20 cellular contexts compared by ENCODE assay signal in genomic region chr15:54810496-54810895, GRCh38.
A peak's percentile ranks its signal among the peaks of the same experiment; 100 is the strongest.
DNase-seq lines count a peak whose midpoint lies in the region; ATAC-seq and TF ChIP-seq lines count a peak whose summit lies in the region.
"Had no signal": no experiment of that assay in that cellular context is flagged by ENCODE, and none has a peak within 500 bp of the region (broad histone marks: within the 10 kb centered on the region; RNA-seq: fewer than 3 reads in every experiment).

No MANE protein-coding gene starts in this region.

- no peaks in the 10 kb centered on the region for H3K79me2 ChIP-seq in Loucy (ENCODE audit: insufficient read depth, low read length)

- H3K9me2 ChIP-seq in Loucy (replicated peaks; ENCODE audit: low read depth, low read length) = no peaks in the 10 kb centered on the region

- H3K36me3 ChIP-seq in Loucy (ENCODE audit: insufficient read depth, low read length) = no peaks in the 10 kb centered on the region
- H3K36me3 ChIP-seq: BE2C; BLaER1 treated with 17β-estradiol and CSF1 and Interleukin-3, amounts not matched to agents 10 nM and 100 nM had no signal

- H3F3A ChIP-seq in Loucy (ENCODE audit: low read depth) = no peaks in the 10 kb centered on the region; the same call in 1 of the 2 replicates

- no peak overlapping the region; the same call in 1 of the 2 replicates for H2AFZ ChIP-seq in Loucy (ENCODE audit: low read length)
- H2AFZ ChIP-seq: GM23338 had no signal

- H4K20me1 ChIP-seq in Loucy (ENCODE audit: insufficient read depth, low read length, poor library complexity, severe bottlenecking) = no peaks in the 10 kb centered on the region
- H4K20me1 ChIP-seq: BLaER1 treated with 17β-estradiol and CSF1 and Interleukin-3, amounts not matched to agents 10 nM and 100 nM had no signal

- ATAC-seq in HG03460 (IDR thresholded peaks at IDR 0.05; ENCODE audit: unreplicated experiment) = no peak
- ATAC-seq: A549, GM12878, GM23338 had no signal

- H3K9me3 ChIP-seq in Loucy (ENCODE audit: insufficient read depth, low read depth, low read length) = peaks cover 13% of the 10 kb centered on the region; the same call in 1 of the 2 replicates
- H3K9me3 ChIP-seq: A549, BE2C had no signal

- TF ChIP-seq CTCF in Loucy (conservative IDR thresholded peaks at IDR 0.05; ENCODE audit: low read length) = no peak

- peaks cover 54% of the 10 kb centered on the region for H3K4me1 ChIP-seq in Loucy (ENCODE audit: insufficient read depth, low read length, poor library complexity, severe bottlenecking)
- H3K4me1 ChIP-seq: A549, BE2C had no signal

- H3K27me3 ChIP-seq in Loucy (ENCODE audit: insufficient read depth, low read length, poor library complexity, severe bottlenecking) = no peaks in the 10 kb centered on the region
- H3K27me3 ChIP-seq: BE2C; BLaER1 treated with 17β-estradiol and CSF1 and Interleukin-3, amounts not matched to agents 10 nM and 100 nM had no signal

- DNase-seq in NCI-H82 (lab: John Stamatoyannopoulos, UW) (peak; percentile 19), NCI-H82 treated with DMSO at 0.1 percent for 48 hours (lab: John Stamatoyannopoulos, UW; ENCODE audit: unreplicated experiment) (no peak), cerebellar cortex (ENCODE audit: low spot score) (peak; percentile 61), HEK293T (ENCODE audit: extremely low spot score) (no peak), HCEC 1CT (no peak)
- DNase-seq: 8988T; ACHN; AML-193; BE2C; CD4-positive, alpha-beta T cell; CD8-positive, alpha-beta memory T cell; DMS153; DND-41; H9 had no signal

- H3K9ac ChIP-seq in Loucy (ENCODE audit: low read depth, low read length, poor library complexity, severe bottlenecking) = no peak overlapping the region
- H3K9ac ChIP-seq: BLaER1 treated with 17β-estradiol and CSF1 and Interleukin-3, amounts not matched to agents 10 nM and 100 nM had no signal

- no peak overlapping the region for H3K4me3 ChIP-seq in Loucy (ENCODE audit: low read length, poor library complexity, severe bottlenecking)
- H3K4me3 ChIP-seq: A549; BLaER1 treated with 17β-estradiol and CSF1 and Interleukin-3, amounts not matched to agents 10 nM and 100 nM; GM12878; GM23338 had no signal

- peak overlapping the region; percentile 18 for H3K4me2 ChIP-seq in Loucy (ENCODE audit: low read depth, low read length, poor library complexity, severe bottlenecking)
- H3K4me2 ChIP-seq: A549; BLaER1 treated with 17β-estradiol and CSF1 and Interleukin-3, amounts not matched to agents 10 nM and 100 nM; GM23338 had no signal

- CTCF ChIA-PET in HEK293T (lab: Yijun Ruan, JAX) = no interaction called here

- POLR2A ChIA-PET in HEK293T (lab: Yijun Ruan, JAX) = no interaction called here

TF ChIP-seq in HEK293T, 16 proteins besides CTCF, POLR2A, EP300 and RAD21:
- no peak for TF ChIP-seq ELF4 (IDR thresholded peaks at IDR 0.05)
- no peak for TF ChIP-seq ARNT (IDR thresholded peaks at IDR 0.05)
- no peak for TF ChIP-seq PKNOX1 (IDR thresholded peaks at IDR 0.05)
- no peak for TF ChIP-seq BHLHE40 (IDR thresholded peaks at IDR 0.05; ENCODE audit: borderline replicate concordance)
- no peak for TF ChIP-seq TARDBP (IDR thresholded peaks at IDR 0.05)
- TF ChIP-seq CTBP1 (IDR thresholded peaks at IDR 0.05; ENCODE audit: borderline replicate concordance) = no peak
- TF ChIP-seq ZNF384 (IDR thresholded peaks at IDR 0.05) = no peak
- TF ChIP-seq LEF1 (IDR thresholded peaks at IDR 0.05; ENCODE audit: borderline replicate concordance) = no peak
- no peak for TF ChIP-seq SP1 (IDR thresholded peaks at IDR 0.05)
- TF ChIP-seq NFRKB (IDR thresholded peaks at IDR 0.05) = no peak
- TF ChIP-seq L3MBTL2 (conservative IDR thresholded peaks at IDR 0.05) = no peak
- TF ChIP-seq FOXA1 (IDR thresholded peaks at IDR 0.05) = no peak
- no peak for TF ChIP-seq HDGF (IDR thresholded peaks at IDR 0.05; ENCODE audit: borderline replicate concordance)
- TF ChIP-seq FOXM1 (IDR thresholded peaks at IDR 0.05; ENCODE audit: borderline replicate concordance) = no peak
- TF ChIP-seq FOXK2 (IDR thresholded peaks at IDR 0.05) = no peak
- TF ChIP-seq SUZ12 (IDR thresholded peaks at IDR 0.05) = no peak

Comparison
In these comparisons a context has a peak if more than half of its experiments do, and no peak if none do; other contexts are left out.
1. DNase-seq: peak in NCI-H82 (single experiment) and cerebellar cortex (single experiment); none in NCI-H82 treated with DMSO at 0.1 percent for 48 hours (single experiment), HEK293T (single experiment) and HCEC 1CT (single experiment).